ENCODE assay signal across 8 cellular contexts in genomic region chr17:30808785-30809286, GRCh38. TPM values are rescaled to one million over a fixed set of nuclear protein-coding genes. Genes with fewer than 3 reads are reported as not detected.
DNase-seq lines count a peak whose midpoint lies in the region; ATAC-seq, FAIRE-seq and TF ChIP-seq lines count a peak whose summit lies in the region.

No MANE protein-coding gene starts in this region.

- DNase-seq in stimulated activated naive CD4-positive, alpha-beta T cell (lab: John Stamatoyannopoulos, UW) = peak in 5 of 6 experiments; percentile 19 to 84 (median 78)
- DNase-seq in stimulated activated naive CD4-positive, alpha-beta T cell treated with Interleukin-2 at 50 U/mL for 16 hours (lab: John Stamatoyannopoulos, UW) = no peak
- peak; percentile 12 for DNase-seq in activated T-cell treated with anti-CD3 and anti-CD28 coated beads, Interleukin-2, amount 50 U/mL, for 4 hours
- peak; percentile 14 for DNase-seq in sigmoid colon
- DNase-seq in frontal cortex (ENCODE audit: low spot score in 2 of 2) = no peak
- no peak for DNase-seq in PC-9
- no peak for DNase-seq in H4 (ENCODE audit: low spot score)

- no peaks in the 10 kb centered on the region for H3K9me2 ChIP-seq in PC-9 (ENCODE audit: insufficient read depth)

- H3K36me3 ChIP-seq in sigmoid colon = peaks cover 0 to 2% (median 0%) of the 10 kb centered on the region in 4 donors
- H3K36me3 ChIP-seq in PC-9 (ENCODE audit: low read depth) = 0 out of 2 replicates have a peak, but pooled peaks cover 7% of the 10 kb centered on the region

- 51 to 82% methylated on average over 9 of the region's 9 CpGs for WGBS in sigmoid colon, 2 donors

- H3K27me3 ChIP-seq in sigmoid colon = no peaks in the 10 kb centered on the region
- no peaks in the 10 kb centered on the region for H3K27me3 ChIP-seq in PC-9 (ENCODE audit: insufficient read depth, low read depth)

- H3K4me3 ChIP-seq in sigmoid colon = no peak overlapping the region
- H3K4me3 ChIP-seq in PC-9 = no peak overlapping the region

- H3K79me2 ChIP-seq in PC-9 (ENCODE audit: low read depth) = peaks cover 23% of the 10 kb centered on the region; the same call in 1 of the 2 replicates

- no peaks in the 10 kb centered on the region for H3K9me3 Mint-ChIP-seq in activated T-cell treated with anti-CD3 and anti-CD28 coated beads, Interleukin-2, amount 50 U/mL, for 4 hours

- H3K9me3 ChIP-seq in sigmoid colon = no peaks in the 10 kb centered on the region
- H3K9me3 ChIP-seq in PC-9 (ENCODE audit: insufficient read depth, low read depth) = no peaks in the 10 kb centered on the region

- no peak overlapping the region for H3K4me2 ChIP-seq in PC-9

- TF ChIP-seq EP300 in sigmoid colon (IDR thresholded peaks at IDR 0.05) = no peak

- BruUV-seq in PC-9 (replicated peaks; lab: Mats Ljungman, UMichigan) = no TSS peak

- H3K36me3 Mint-ChIP-seq in activated T-cell treated with anti-CD3 and anti-CD28 coated beads, Interleukin-2, amount 50 U/mL, for 4 hours (ENCODE audit: insufficient read depth) = peaks cover 14% of the 10 kb centered on the region

- H2AFZ ChIP-seq in PC-9 = no peak overlapping the region

- TF ChIP-seq CTCF in sigmoid colon (IDR thresholded peaks at IDR 0.05) (no peak), PC-9 (conservative IDR thresholded peaks at IDR 0.05) (no peak)

- peaks cover 0 to 6% (median 0%) of the 10 kb centered on the region in 4 donors for H3K4me1 ChIP-seq in sigmoid colon
- no peaks in the 10 kb centered on the region for H3K4me1 ChIP-seq in PC-9 (replicated peaks; ENCODE audit: insufficient read depth)

- no peak for FAIRE-seq in frontal cortex (lab: Jason Lieb, UNC)

- H3K4me3 Mint-ChIP-seq in activated T-cell treated with anti-CD3 and anti-CD28 coated beads, Interleukin-2, amount 50 U/mL, for 4 hours = peak overlapping the region; percentile 74

- ATAC-seq in HG03439 (IDR thresholded peaks at IDR 0.05; ENCODE audit: unreplicated experiment) = peak; percentile 55
- peak; percentile 51 to 67 for ATAC-seq in activated T-cell treated with anti-CD3 and anti-CD28 coated beads, Interleukin-2, amount 50 U/mL, for 4 hours

- H3K27me3 Mint-ChIP-seq in activated T-cell treated with anti-CD3 and anti-CD28 coated beads, Interleukin-2, amount 50 U/mL, for 4 hours (ENCODE audit: low read depth) = no peaks in the 10 kb centered on the region

- intact Hi-C loops in sigmoid colon (cut with DNase I) (no loop called here), PC-9 (cut with micrococcal nuclease; ENCODE audit: unreplicated experiment) (no loop called here)

- H4K20me1 ChIP-seq in PC-9 (ENCODE audit: insufficient read depth) = peaks cover 2% of the 10 kb centered on the region; the same call in 1 of the 2 replicates

- POLR2A ChIA-PET in PC-9 (lab: Charles Lee; ENCODE audit: unreplicated experiment) = no interaction called here

- H3K27ac ChIP-seq in sigmoid colon (peak overlapping the region in 3 of 4 donors; percentile 1 to 19 (median 3)), PC-9 (no peak overlapping the region)

- CTCF ChIA-PET in PC-9 (lab: Charles Lee) = no interaction called here

- TF ChIP-seq POLR2A in sigmoid colon (IDR thresholded peaks at IDR 0.05) = no peak

- peaks cover 12% of the 10 kb centered on the region; the same call in 1 of the 2 replicates for H3F3A ChIP-seq in PC-9 (ENCODE audit: insufficient read depth, low read depth)

- peaks cover 74% of the 10 kb centered on the region for H3K4me1 Mint-ChIP-seq in activated T-cell treated with anti-CD3 and anti-CD28 coated beads, Interleukin-2, amount 50 U/mL, for 4 hours (ENCODE audit: low read depth)

RNA-seq across cellular contexts. Expression of gene CRLF3, which starts 15.7 kb away (rescaled TPM):
- 10 to 100 TPM; 45.2 to 46.9 (median 45.6) TPM for total RNA-seq in activated T-cell treated with anti-CD3 and anti-CD28 coated beads, Interleukin-2, amount 50 U/mL, for 4 hours
- total RNA-seq in sigmoid colon (10 to 100 TPM in 2 of 4 donors, 1 to 10 TPM in 2; 7.2 to 11.4 (median 9.8) TPM), frontal cortex (15.1 TPM), PC-9 (2021) (12.9 and 14.1 TPM in 2 replicates)
- 10 to 100 TPM; 10.8 to 17.4 (median 12.9) TPM for polyA plus RNA-seq in sigmoid colon
- 9.7 and 13.9 TPM in 2 replicates for total RNA-seq in H4 (2014; rRNA removed; shearing (Covaris generic))

RNA-seq across cellular contexts. Expression of gene ATAD5, which starts 22.9 kb away (rescaled TPM):
- total RNA-seq in activated T-cell treated with anti-CD3 and anti-CD28 coated beads, Interleukin-2, amount 50 U/mL, for 4 hours = 10 to 100 TPM; 20.1 to 23.3 (median 20.6) TPM
- total RNA-seq in sigmoid colon = 1 to 10 TPM in 2 of 4 donors, under 1 TPM in 2; 0.71 to 1.7 (median 1.0) TPM
- polyA plus RNA-seq in sigmoid colon = 1 to 10 TPM in 1 of 3 donors, under 1 TPM in 2; 0.46 to 1.7 (median 0.60) TPM
- total RNA-seq in frontal cortex = 8.6 TPM
- total RNA-seq in PC-9 (2021) = 12.5 and 14.1 TPM in 2 replicates
- 1.8 and 4.5 TPM in 2 replicates for total RNA-seq in H4 (2014; rRNA removed; shearing (Covaris generic))

Comparison
In these comparisons a context has a peak if more than half of its experiments do, and no peak if none do; other contexts are left out.
1. DNase-seq: peak in stimulated activated naive CD4-positive, alpha-beta T cell (5 of 6), activated T-cell treated with anti-CD3 and anti-CD28 coated beads, Interleukin-2, amount 50 U/mL, for 4 hours (single experiment) and sigmoid colon (single experiment); none in stimulated activated naive CD4-positive, alpha-beta T cell treated with Interleukin-2 at 50 U/mL for 16 hours (single experiment), frontal cortex (0 of 2), PC-9 (0 of 2) and H4 (single experiment).